Comparison of ENCODE assay signal across 16 cellular contexts in genomic region chr19:6394831-6395230, GRCh38. TPM values are rescaled to one million over a fixed set of nuclear protein-coding genes. Genes with fewer than 3 reads are reported as not detected.
A peak's percentile ranks its signal among the peaks of the same experiment; 100 is the strongest.
DNase-seq lines count a peak whose midpoint lies in the region; ATAC-seq and TF ChIP-seq lines count a peak whose summit lies in the region.
"Had no signal": no experiment of that assay in that cellular context is flagged by ENCODE, and none has a peak within 500 bp of the region (broad histone marks: within the 10 kb centered on the region; RNA-seq: fewer than 3 reads in every experiment).

No MANE protein-coding gene starts in this region.

- DNase-seq in activated naive CD4-positive, alpha-beta T cell treated with Interleukin-2 at 50 U/mL for 16 hours = no peak
- no peak for DNase-seq in activated CD4-positive, alpha-beta memory T cell treated with anti-CD3 and anti-CD28 coated beads, Interleukin-2, amount 10 ng/mL, durations not matched to agents 7 days and 5 days
- DNase-seq in stimulated activated naive B cell treated with anti-CD40 and anti-IgM and Interleukin-4, amounts not matched to agents 10 μg/mL and 1 μg/mL and 100 μg/mL, for 72 hours = no peak
- DNase-seq in testis = no peak
- DNase-seq: effector CD4-positive, alpha-beta T cell; GDM1; HCEC 1CT; hippocampal formation; left lung; NCI-H748 treated with DMSO at 0.1 percent for 48 hours had no signal

- no peaks in the 10 kb centered on the region for H3K27me3 Mint-ChIP-seq in activated naive CD4-positive, alpha-beta T cell treated with anti-CD3 and anti-CD28 coated beads, Interleukin-2, amount 50 U/mL, for 24 hours
- H3K27me3 Mint-ChIP-seq in activated CD4-positive, alpha-beta memory T cell treated with anti-CD3 and anti-CD28 coated beads, Interleukin-2, amount 10 ng/mL, durations not matched to agents 7 days and 5 days = no peaks in the 10 kb centered on the region
- H3K27me3 Mint-ChIP-seq in stimulated activated naive B cell treated with anti-CD40 and anti-IgM and Interleukin-4, amounts not matched to agents 10 μg/mL and 1 μg/mL and 100 μg/mL, for 72 hours = no peaks in the 10 kb centered on the region

- 82 to 89% methylated on average over 3 of the region's 3 CpGs for WGBS in testis, 2 donors

- H3K4me1 ChIP-seq in iPS-20b (ENCODE audit: insufficient read depth, low read length) (peaks cover 4% of the 10 kb centered on the region), testis (peaks cover 7% of the 10 kb centered on the region)

- peak overlapping the region; percentile 92; the same call in 1 of the 2 replicates for H3K9ac ChIP-seq in iPS-20b (ENCODE audit: low read depth, low read length)

- CTCF ChIA-PET in activated CD4-positive, alpha-beta memory T cell treated with anti-CD3 and anti-CD28 coated beads, Interleukin-2, amount 10 ng/mL, durations not matched to agents 7 days and 5 days (lab: Charles Lee) = interaction anchor here (0.7 kb wide), 1 partner anchor 8 kb away, joined by 5 read pairs; no protein-coding TSS in a partner anchor

- no peaks in the 10 kb centered on the region for H3K9me3 Mint-ChIP-seq in activated naive CD4-positive, alpha-beta T cell treated with anti-CD3 and anti-CD28 coated beads, Interleukin-2, amount 50 U/mL, for 24 hours
- no peaks in the 10 kb centered on the region for H3K9me3 Mint-ChIP-seq in activated CD4-positive, alpha-beta memory T cell treated with anti-CD3 and anti-CD28 coated beads, Interleukin-2, amount 10 ng/mL, durations not matched to agents 7 days and 5 days
- H3K9me3 Mint-ChIP-seq in stimulated activated naive B cell treated with anti-CD40 and anti-IgM and Interleukin-4, amounts not matched to agents 10 μg/mL and 1 μg/mL and 100 μg/mL, for 72 hours = peaks cover 0 to 4% of the 10 kb centered on the region in 2 donors

- POLR2A ChIA-PET in activated CD4-positive, alpha-beta memory T cell treated with anti-CD3 and anti-CD28 coated beads, Interleukin-2, amount 10 ng/mL, durations not matched to agents 7 days and 5 days (lab: Charles Lee) = interaction anchor here (1.1 to 2.2 kb wide), 3 partner anchors 8 to 33 kb away, joined by 4 to 11 read pairs (median 4); partner anchors contain the start of gene KHSRP

- TF ChIP-seq POLR2A in testis (IDR thresholded peaks at IDR 0.05) = no peak

- intact Hi-C loops in testis (cut with DNase I; ENCODE audit: low total_unique reads) = loop anchor here (5.0 kb wide), 1 partner anchor 32 kb away; no protein-coding TSS in a partner anchor

- H3K4me1 Mint-ChIP-seq in activated naive CD4-positive, alpha-beta T cell treated with anti-CD3 and anti-CD28 coated beads, Interleukin-2, amount 50 U/mL, for 24 hours = peaks cover 18% of the 10 kb centered on the region
- H3K4me1 Mint-ChIP-seq in activated CD4-positive, alpha-beta memory T cell treated with anti-CD3 and anti-CD28 coated beads, Interleukin-2, amount 10 ng/mL, durations not matched to agents 7 days and 5 days = peaks cover 24% of the 10 kb centered on the region
- H3K4me1 Mint-ChIP-seq in stimulated activated naive B cell treated with anti-CD40 and anti-IgM and Interleukin-4, amounts not matched to agents 10 μg/mL and 1 μg/mL and 100 μg/mL, for 72 hours = peaks cover 19 to 28% of the 10 kb centered on the region in 2 donors

- H3K27me3 ChIP-seq in iPS-20b (ENCODE audit: insufficient read depth, low read length) (no peaks in the 10 kb centered on the region), testis (no peaks in the 10 kb centered on the region)
- H3K27me3 ChIP-seq: breast epithelium, left lung had no signal

- H3K36me3 Mint-ChIP-seq in activated naive CD4-positive, alpha-beta T cell treated with anti-CD3 and anti-CD28 coated beads, Interleukin-2, amount 50 U/mL, for 24 hours = peaks cover 2% of the 10 kb centered on the region
- peaks cover 18% of the 10 kb centered on the region for H3K36me3 Mint-ChIP-seq in activated CD4-positive, alpha-beta memory T cell treated with anti-CD3 and anti-CD28 coated beads, Interleukin-2, amount 10 ng/mL, durations not matched to agents 7 days and 5 days (ENCODE audit: low read depth)
- peaks cover 4 to 19% of the 10 kb centered on the region in 2 donors for H3K36me3 Mint-ChIP-seq in stimulated activated naive B cell treated with anti-CD40 and anti-IgM and Interleukin-4, amounts not matched to agents 10 μg/mL and 1 μg/mL and 100 μg/mL, for 72 hours

- H3K4me3 ChIP-seq in iPS-20b (ENCODE audit: low read length) (peak overlapping the region; percentile 35; the same call in 1 of the 2 replicates), testis (no peak overlapping the region)

- no peak overlapping the region for H3K27ac Mint-ChIP-seq in activated naive CD4-positive, alpha-beta T cell treated with anti-CD3 and anti-CD28 coated beads, Interleukin-2, amount 50 U/mL, for 24 hours
- peak overlapping the region; percentile 9 for H3K27ac Mint-ChIP-seq in activated CD4-positive, alpha-beta memory T cell treated with anti-CD3 and anti-CD28 coated beads, Interleukin-2, amount 10 ng/mL, durations not matched to agents 7 days and 5 days
- H3K27ac Mint-ChIP-seq in stimulated activated naive B cell treated with anti-CD40 and anti-IgM and Interleukin-4, amounts not matched to agents 10 μg/mL and 1 μg/mL and 100 μg/mL, for 72 hours = no peak overlapping the region

- H3K27ac ChIP-seq in iPS-20b (ENCODE audit: low read length) (peak overlapping the region; percentile 22), testis (no peak overlapping the region)

- no peak for TF ChIP-seq CTCF in testis (IDR thresholded peaks at IDR 0.05)

- peak overlapping the region; percentile 47 for H3K4me3 Mint-ChIP-seq in activated naive CD4-positive, alpha-beta T cell treated with anti-CD3 and anti-CD28 coated beads, Interleukin-2, amount 50 U/mL, for 24 hours
- peak overlapping the region; percentile 33 for H3K4me3 Mint-ChIP-seq in activated CD4-positive, alpha-beta memory T cell treated with anti-CD3 and anti-CD28 coated beads, Interleukin-2, amount 10 ng/mL, durations not matched to agents 7 days and 5 days
- peak overlapping the region; percentile 0 to 43 for H3K4me3 Mint-ChIP-seq in stimulated activated naive B cell treated with anti-CD40 and anti-IgM and Interleukin-4, amounts not matched to agents 10 μg/mL and 1 μg/mL and 100 μg/mL, for 72 hours

- peaks cover 14% of the 10 kb centered on the region; the same call in 1 of the 2 replicates for H3K36me3 ChIP-seq in iPS-20b (ENCODE audit: insufficient read depth, low read depth, low read length)
- H3K36me3 ChIP-seq in testis (ENCODE audit: low read depth, missing control alignments) = no peaks in the 10 kb centered on the region
- H3K36me3 ChIP-seq: breast epithelium had no signal

- H3K9me3 ChIP-seq in iPS-20b (ENCODE audit: insufficient read depth, low read depth, low read length) (no peaks in the 10 kb centered on the region), testis (no peaks in the 10 kb centered on the region)
- H3K9me3 ChIP-seq: breast epithelium, left lung had no signal

- ATAC-seq in stimulated activated naive B cell treated with anti-CD40 and anti-IgM and Interleukin-4, amounts not matched to agents 10 μg/mL and 1 μg/mL and 100 μg/mL, for 72 hours (replicated peaks) = no peak
- ATAC-seq in GM18907 (IDR thresholded peaks at IDR 0.05; ENCODE audit: unreplicated experiment) (no peak), GM18909 (IDR thresholded peaks at IDR 0.05; ENCODE audit: poor library complexity, unreplicated experiment) (no peak)
- ATAC-seq: activated CD4-positive, CD25-positive, alpha-beta regulatory T cell treated with anti-CD3 and anti-CD28 coated beads, Interleukin-2, amount 50 U/mL, for 24 hours; left lung had no signal

RNA-seq across cellular contexts. Expression of gene GTF2F1, which starts 1.9 kb away (rescaled TPM):
- 10 to 100 TPM; 75.5 to 79.8 TPM for total RNA-seq in activated CD4-positive, alpha-beta memory T cell treated with anti-CD3 and anti-CD28 coated beads, Interleukin-2, amount 10 ng/mL, durations not matched to agents 7 days and 5 days
- 10 to 100 TPM; 78.1 to 81.1 TPM for total RNA-seq in testis
- polyA plus RNA-seq in testis (ENCODE audit: insufficient read depth, low read depth, low replicate concordance) = 122 TPM

RNA-seq across cellular contexts. Expression of gene PSPN, which starts 19.1 kb away (rescaled TPM):
- 1 to 10 TPM; 2.3 to 2.7 TPM for total RNA-seq in activated CD4-positive, alpha-beta memory T cell treated with anti-CD3 and anti-CD28 coated beads, Interleukin-2, amount 10 ng/mL, durations not matched to agents 7 days and 5 days
- 1 to 10 TPM; 2.9 to 5.1 TPM for total RNA-seq in testis
- 1.1 TPM for polyA plus RNA-seq in testis (ENCODE audit: insufficient read depth, low read depth, low replicate concordance)

RNA-seq across cellular contexts. Expression of gene ALKBH7, which starts 22.2 kb away (rescaled TPM):
- total RNA-seq in activated CD4-positive, alpha-beta memory T cell treated with anti-CD3 and anti-CD28 coated beads, Interleukin-2, amount 10 ng/mL, durations not matched to agents 7 days and 5 days = 10 to 100 TPM; 52.0 to 52.5 TPM
- 100 to 1,000 TPM; 243 to 524 TPM for total RNA-seq in testis
- polyA plus RNA-seq in testis (ENCODE audit: insufficient read depth, low read depth, low replicate concordance) = 608 TPM

RNA-seq across cellular contexts. Expression of gene KHSRP, which starts 29.8 kb away (rescaled TPM):
- total RNA-seq in activated CD4-positive, alpha-beta memory T cell treated with anti-CD3 and anti-CD28 coated beads, Interleukin-2, amount 10 ng/mL, durations not matched to agents 7 days and 5 days = 100 to 1,000 TPM; 246 to 250 TPM
- 100 to 1,000 TPM; 279 to 336 TPM for total RNA-seq in testis
- 358 TPM for polyA plus RNA-seq in testis (ENCODE audit: insufficient read depth, low read depth, low replicate concordance)

RNA-seq across cellular contexts. Expression of gene CLPP, which starts 33.5 kb away (rescaled TPM):
- total RNA-seq in activated CD4-positive, alpha-beta memory T cell treated with anti-CD3 and anti-CD28 coated beads, Interleukin-2, amount 10 ng/mL, durations not matched to agents 7 days and 5 days = 100 to 1,000 TPM; 136 to 147 TPM
- 100 to 1,000 TPM in 1 of 2 donors, 10 to 100 TPM in 1; 52.1 to 101 TPM for total RNA-seq in testis
- polyA plus RNA-seq in testis (ENCODE audit: insufficient read depth, low read depth, low replicate concordance) = 113 TPM

Comparison
In these comparisons a context has a peak if more than half of its experiments do, and no peak if none do; other contexts are left out.
1. RNA of gene ALKBH7, which starts 22.2 kb away (total RNA-seq): 243 to 524 TPM in testis; 52.0 to 52.5 TPM in activated CD4-positive, alpha-beta memory T cell treated with anti-CD3 and anti-CD28 coated beads, Interleukin-2, amount 10 ng/mL, durations not matched to agents 7 days and 5 days; every median in the first group is over 4 times any median in the second.
2. Peak in every context shown above with its lines, with median percentiles within 50 percentile points of each other: H3K4me3 Mint-ChIP-seq.